ENCODE assay signal across 9 cellular contexts in genomic region chr10:5292196-5292735, GRCh38.
DNase-seq lines count a peak whose midpoint lies in the region; ATAC-seq and TF ChIP-seq lines count a peak whose summit lies in the region.
"Had no signal": no experiment of that assay in that cellular context is flagged by ENCODE, and none has a peak within 500 bp of the region (broad histone marks: within the 10 kb centered on the region; RNA-seq: fewer than 3 reads in every experiment).

No MANE protein-coding gene starts in this region.

- TF ChIP-seq CTCF in DND-41 (IDR thresholded peaks at IDR 0.05; ENCODE audit: borderline replicate concordance, extremely low read depth, low read length, poor library complexity, severe bottlenecking) (no peak), Peyer's patch (IDR thresholded peaks at IDR 0.05) (no peak), brain (conservative IDR thresholded peaks at IDR 0.05) (no peak), natural killer cell (IDR thresholded peaks at IDR 0.05) (no peak)

- H3K4me1 Mint-ChIP-seq in brain (peaks cover 23% of the 10 kb centered on the region), natural killer cell (peaks cover 86 to 87% of the 10 kb centered on the region in 2 donors)
- peaks cover 14 to 30% of the 10 kb centered on the region in 2 donors for H3K4me1 Mint-ChIP-seq in stimulated activated naive B cell treated with anti-CD40 and anti-IgM and Interleukin-4, amounts not matched to agents 10 μg/mL and 1 μg/mL and 100 μg/mL, for 72 hours

- no peaks in the 10 kb centered on the region for H4K20me1 ChIP-seq in DND-41 (ENCODE audit: insufficient read depth, low read length)

- H3K36me3 ChIP-seq in DND-41 (ENCODE audit: insufficient read depth, low read length) (peaks cover 15% of the 10 kb centered on the region), Peyer's patch (no peaks in the 10 kb centered on the region)

- peak overlapping the region; percentile 98 for H3K27ac ChIP-seq in DND-41 (ENCODE audit: low read length)
- peak overlapping the region; percentile 37 to 79 (median 70) for H3K27ac ChIP-seq in Peyer's patch

- H3K4me3 ChIP-seq in DND-41 (ENCODE audit: low read depth in 1 of 2, low read length in 2 of 2) (peak overlapping the region; percentile 31 to 81; a peak in 3 of 4 replicates), Peyer's patch (peak overlapping the region in 3 of 4 donors; percentile 15 to 33 (median 18))

- H3K36me3 Mint-ChIP-seq in brain (no peaks in the 10 kb centered on the region), natural killer cell (peaks cover 7% of the 10 kb centered on the region)
- no peaks in the 10 kb centered on the region for H3K36me3 Mint-ChIP-seq in stimulated activated naive B cell treated with anti-CD40 and anti-IgM and Interleukin-4, amounts not matched to agents 10 μg/mL and 1 μg/mL and 100 μg/mL, for 72 hours

- peak overlapping the region; percentile 82 for H2AFZ ChIP-seq in DND-41 (ENCODE audit: low read depth, low read length)

- H3K9ac ChIP-seq in DND-41 (ENCODE audit: low read depth, low read length) = peak overlapping the region; percentile 64

- H3K9me3 ChIP-seq in DND-41 (ENCODE audit: insufficient read depth, low read length, severe bottlenecking) = no peaks in the 10 kb centered on the region
- no peaks in the 10 kb centered on the region for H3K9me3 ChIP-seq in Peyer's patch

- intact Hi-C loops in natural killer cell (cut with micrococcal nuclease) = loop anchor here (10.0 kb wide), 1 partner anchor 1487 kb away; no protein-coding TSS in a partner anchor

- peak; percentile 70 for ATAC-seq in DND-41 (ENCODE audit: insufficient read depth, low read depth)
- ATAC-seq in natural killer cell = peak; percentile 8 to 34 (median 23)
- no peak for ATAC-seq in stimulated activated naive B cell treated with anti-CD40 and anti-IgM and Interleukin-4, amounts not matched to agents 10 μg/mL and 1 μg/mL and 100 μg/mL, for 72 hours (replicated peaks)
- ATAC-seq in GM18505 (IDR thresholded peaks at IDR 0.05; ENCODE audit: unreplicated experiment) = no peak

- peak; percentile 90 for DNase-seq in DND-41
- DNase-seq in Peyer's patch = peak in 1 of 3 donors; percentile 56
- peak; percentile 31 for DNase-seq in natural killer cell
- no peak for DNase-seq in SK-N-DZ (ENCODE audit: low spot score)
- no peak for DNase-seq in stimulated activated naive B cell treated with anti-CD40 and anti-IgM and Interleukin-4, amounts not matched to agents 10 μg/mL and 1 μg/mL and 100 μg/mL, for 72 hours
- DNase-seq in AG08395 (ENCODE audit: low spot score) = no peak
- DNase-seq: kidney glomerular epithelial cell had no signal

- H3K27ac Mint-ChIP-seq in brain (peak overlapping the region in 3 of 5 experiments; percentile 35 to 91 (median 76)), natural killer cell (peak overlapping the region; percentile 97 to 99)
- no peak overlapping the region for H3K27ac Mint-ChIP-seq in stimulated activated naive B cell treated with anti-CD40 and anti-IgM and Interleukin-4, amounts not matched to agents 10 μg/mL and 1 μg/mL and 100 μg/mL, for 72 hours

- TF ChIP-seq POLR2A in Peyer's patch (IDR thresholded peaks at IDR 0.05) = no peak
- no peak for TF ChIP-seq POLR2A in GM18505 (IDR thresholded peaks at IDR 0.05; ENCODE audit: borderline replicate concordance, extremely low read depth, insufficient read depth, insufficient read length)

- H3K4me3 Mint-ChIP-seq in brain (no peak overlapping the region), natural killer cell (peak overlapping the region; percentile 94)
- no peak overlapping the region for H3K4me3 Mint-ChIP-seq in stimulated activated naive B cell treated with anti-CD40 and anti-IgM and Interleukin-4, amounts not matched to agents 10 μg/mL and 1 μg/mL and 100 μg/mL, for 72 hours

- H3K27me3 ChIP-seq in DND-41 (ENCODE audit: insufficient read depth, low read length, poor library complexity) (no peaks in the 10 kb centered on the region), Peyer's patch (no peaks in the 10 kb centered on the region)

- H3K4me2 ChIP-seq in DND-41 (ENCODE audit: insufficient read depth, low read length) = peak overlapping the region; percentile 78

- H3K9me3 Mint-ChIP-seq in brain (peaks cover 0 to 3% (median 2%) of the 10 kb centered on the region in 5 experiments), natural killer cell (no peaks in the 10 kb centered on the region)
- H3K9me3 Mint-ChIP-seq in stimulated activated naive B cell treated with anti-CD40 and anti-IgM and Interleukin-4, amounts not matched to agents 10 μg/mL and 1 μg/mL and 100 μg/mL, for 72 hours = peaks cover 0 to 2% of the 10 kb centered on the region in 2 donors

- H3K4me1 ChIP-seq in DND-41 (ENCODE audit: insufficient read depth, low read length) (peaks cover 59% of the 10 kb centered on the region), Peyer's patch (peaks cover 0 to 22% (median 0%) of the 10 kb centered on the region in 4 donors)

- H3K27me3 Mint-ChIP-seq in brain = peaks cover 13% of the 10 kb centered on the region
- H3K27me3 Mint-ChIP-seq in natural killer cell (ENCODE audit: low read depth in 2 of 2) = no peaks in the 10 kb centered on the region
- H3K27me3 Mint-ChIP-seq in stimulated activated naive B cell treated with anti-CD40 and anti-IgM and Interleukin-4, amounts not matched to agents 10 μg/mL and 1 μg/mL and 100 μg/mL, for 72 hours = peaks cover 0 to 7% of the 10 kb centered on the region in 2 donors

- peaks cover 41% of the 10 kb centered on the region for H3K79me2 ChIP-seq in DND-41 (ENCODE audit: insufficient read depth, low read length)

Comparison
In these comparisons a context has a peak if more than half of its experiments do, and no peak if none do; other contexts are left out.
1. ATAC-seq: peak in DND-41 (single experiment) and natural killer cell (3 of 3); none in stimulated activated naive B cell treated with anti-CD40 and anti-IgM and Interleukin-4, amounts not matched to agents 10 μg/mL and 1 μg/mL and 100 μg/mL, for 72 hours (0 of 2) and GM18505 (single experiment).
2. DNase-seq: peak in DND-41 (single experiment) and natural killer cell (single experiment); none in SK-N-DZ (single experiment), stimulated activated naive B cell treated with anti-CD40 and anti-IgM and Interleukin-4, amounts not matched to agents 10 μg/mL and 1 μg/mL and 100 μg/mL, for 72 hours (single experiment) and AG08395 (single experiment).